10 cellular contexts compared by ENCODE assay signal in the genomic region with DNA sequence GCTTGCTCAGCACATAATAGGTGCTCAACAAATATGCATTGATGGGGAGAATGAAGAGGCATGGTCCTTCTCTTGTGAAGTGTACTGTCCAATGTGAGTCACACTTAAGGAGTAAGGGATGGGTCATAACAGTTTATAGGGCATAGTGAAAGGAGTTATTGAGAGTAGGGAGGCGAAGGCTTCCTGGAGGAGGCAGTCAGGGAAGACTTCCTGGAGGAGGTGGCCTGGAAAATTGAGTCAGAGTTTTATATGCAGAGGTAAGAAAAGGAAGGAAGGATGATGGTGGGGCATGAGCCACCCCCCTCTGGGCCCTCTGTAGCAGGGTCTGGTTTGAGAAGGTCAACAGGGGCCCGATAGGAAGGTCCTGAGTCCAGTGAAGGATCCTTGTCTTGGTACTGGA. TPM values are rescaled to one million over a fixed set of nuclear protein-coding genes. Genes with fewer than 3 reads are reported as not detected.
"Had no signal": no experiment of that assay in that cellular context is flagged by ENCODE, and none has a peak within 500 bp of the region (broad histone marks: within the 10 kb centered on the region; RNA-seq: fewer than 3 reads in every experiment).

No MANE protein-coding gene starts in this region.

- DNase-seq: GM23248, GOT3, H7, IMR-90, KBM-7 had no signal

- H3K4me2 ChIP-seq: KMS-11 had no signal

- ATAC-seq: HCT116 had no signal

- H3K9ac ChIP-seq: GM23248, KMS-11 had no signal

- H3K4me3 ChIP-seq: GM23248, HAP-1 had no signal

- H2AFZ ChIP-seq: GM23248 had no signal

- FAIRE-seq: HTR-8/SVneo had no signal

- H3K27ac ChIP-seq: GM23248, KMS-11 had no signal

- H3K36me3 ChIP-seq: HAP-1 had no signal

- H3K9me3 ChIP-seq: HAP-1 had no signal

RNA-seq across cellular contexts. Expression of a gene that starts 57.0 kb away (rescaled TPM):
- total RNA-seq: HT-29, IMR-90 had no signal
- polyA plus RNA-seq: IMR-90 had no signal
